ENCODE assay signal across 22 cellular contexts in genomic region chr2:225768741-225769140, GRCh38.
"Had no signal": no experiment of that assay in that cellular context is flagged by ENCODE, and none has a peak within 500 bp of the region (broad histone marks: within the 10 kb centered on the region; RNA-seq: fewer than 3 reads in every experiment).

No MANE protein-coding gene starts in this region.

- H3K4me3 Mint-ChIP-seq: memory B cell; naive B cell; nephron; stimulated activated naive CD8-positive, alpha-beta T cell treated with anti-CD3 and anti-CD28 coated beads, Interleukin-15, Interleukin-2, amounts not matched to agents 100 ng/mL and 50 ng/mL, for 24 hours had no signal

- H3K27ac Mint-ChIP-seq: memory B cell; naive B cell; nephron; progenitor cell of endocrine pancreas; stimulated activated naive CD8-positive, alpha-beta T cell treated with anti-CD3 and anti-CD28 coated beads, Interleukin-15, Interleukin-2, amounts not matched to agents 100 ng/mL and 50 ng/mL, for 24 hours had no signal

- H3K36me3 ChIP-seq: esophagus muscularis mucosa, gastroesophageal sphincter, left ventricle myocardium inferior, lower lobe of right lung, pancreas, tibial nerve had no signal

- H3K4me1 ChIP-seq: left ventricle myocardium inferior, lower lobe of right lung, pancreas had no signal

- ATAC-seq: gastroesophageal sphincter, left cardiac atrium, lower lobe of right lung, pancreas, right cardiac atrium had no signal

- DNase-seq: effector memory CD4-positive, alpha-beta T cell; glutamatergic neuron; kidney; left cardiac atrium; left ventricle myocardium inferior; lower lobe of right lung; midbrain; naive B cell; occipital lobe; pancreas; right cardiac atrium; small intestine; stimulated activated CD4-positive, alpha-beta T cell treated with anti-CD3 and anti-CD28 coated beads, Interleukin-12 subunit alpha, Interleukin-12 subunit beta, amount 100 ng/mL, for 4 hours; testis had no signal

- H3K27me3 ChIP-seq: esophagus muscularis mucosa, gastroesophageal sphincter, pancreas, testis, tibial nerve had no signal

- H3K9me3 Mint-ChIP-seq: memory B cell; nephron; stimulated activated naive CD8-positive, alpha-beta T cell treated with anti-CD3 and anti-CD28 coated beads, Interleukin-15, Interleukin-2, amounts not matched to agents 100 ng/mL and 50 ng/mL, for 24 hours had no signal

- H3K27ac ChIP-seq: epithelial cell of prostate, esophagus muscularis mucosa, gastroesophageal sphincter, left ventricle myocardium inferior, lower lobe of right lung, pancreas, testis, tibial nerve had no signal

- H3K4me1 Mint-ChIP-seq: memory B cell, naive B cell had no signal

- H3K27me3 Mint-ChIP-seq: memory B cell, naive B cell, progenitor cell of endocrine pancreas had no signal

- H3K9me3 ChIP-seq: esophagus muscularis mucosa, gastroesophageal sphincter, left ventricle myocardium inferior, lower lobe of right lung, pancreas, testis, tibial nerve had no signal

- H3K4me3 ChIP-seq: esophagus muscularis mucosa, gastroesophageal sphincter, left ventricle myocardium inferior, lower lobe of right lung, pancreas, testis, tibial nerve had no signal
